Comparison of ENCODE assay signal across 1 cellular context in genomic region chr17:1684307-1685189, GRCh38.
TF ChIP-seq lines count a peak whose summit lies in the region.

PRPF8 (minus strand) TSS chr17:1684867; CDS start chr17:1684571, 296 bp downstream.

TF ChIP-seq in HepG2, 621 proteins besides CTCF, POLR2A, EP300 and RAD21 (continued from another document and continues in another):
- TF ChIP-seq ZBTB40 (IDR thresholded peaks at IDR 0.05) (no peak), ZBTB40 (CRISPR knock-in tag; IDR thresholded peaks at IDR 0.05) (no peak; the same call in 1 of the 2 replicates), EED (CRISPR knock-in tag; IDR thresholded peaks at IDR 0.05) (no peak), CCDC6 (CRISPR knock-in tag; IDR thresholded peaks at IDR 0.05) (peak; percentile 68; the same call in 1 of the 2 replicates), FOXJ3 (CRISPR knock-in tag; IDR thresholded peaks at IDR 0.05; ENCODE audit: borderline replicate concordance) (no peak), TOPORS (CRISPR knock-in tag; IDR thresholded peaks at IDR 0.05) (no peak), ZNF343 (CRISPR knock-in tag; IDR thresholded peaks at IDR 0.05) (no peak), ZNF337 (CRISPR knock-in tag; IDR thresholded peaks at IDR 0.05; ENCODE audit: borderline replicate concordance, low read depth) (0 out of 2 replicates have a peak, but pooled peaks have one; percentile 48), SSRP1 (CRISPR knock-in tag; IDR thresholded peaks at IDR 0.05) (no peak), ZFAT (CRISPR knock-in tag; conservative IDR thresholded peaks at IDR 0.05) (no peak), ZNF777 (CRISPR knock-in tag; IDR thresholded peaks at IDR 0.05) (0 out of 2 replicates have a peak, but pooled peaks have one; percentile 27), CHCHD3 (CRISPR knock-in tag; IDR thresholded peaks at IDR 0.05) (no peak), ZNF816 (CRISPR knock-in tag; IDR thresholded peaks at IDR 0.05; ENCODE audit: borderline replicate concordance) (no peak), HDAC6 (IDR thresholded peaks at IDR 0.05; ENCODE audit: low read depth, low read length) (no peak), HDAC1 (CRISPR knock-in tag; IDR thresholded peaks at IDR 0.05) (peak; percentile 90), SIX4 (CRISPR knock-in tag; IDR thresholded peaks at IDR 0.05) (no peak), NCOA1 (CRISPR knock-in tag; IDR thresholded peaks at IDR 0.05) (peak; percentile 72; the same call in 1 of the 2 replicates), FOXP1 (IDR thresholded peaks at IDR 0.05) (no peak), FOXP1 (CRISPR knock-in tag; IDR thresholded peaks at IDR 0.05) (no peak), SIN3B (IDR thresholded peaks at IDR 0.05; ENCODE audit: low read length) (no peak), PAXIP1 (CRISPR knock-in tag; conservative IDR thresholded peaks at IDR 0.05) (peak; percentile 28; the same call in 1 of the 2 replicates), ZBTB21 (CRISPR knock-in tag; IDR thresholded peaks at IDR 0.05) (no peak), ZNF382 (CRISPR knock-in tag; IDR thresholded peaks at IDR 0.05; ENCODE audit: borderline replicate concordance) (no peak), THAP9 (CRISPR knock-in tag; IDR thresholded peaks at IDR 0.05; ENCODE audit: borderline replicate concordance) (peak; percentile 86; the same call in 1 of the 2 replicates), ETV6 (CRISPR knock-in tag; conservative IDR thresholded peaks at IDR 0.05) (no peak), ZNF747 (CRISPR knock-in tag; IDR thresholded peaks at IDR 0.05; ENCODE audit: borderline replicate concordance) (no peak), ZKSCAN1 (IDR thresholded peaks at IDR 0.05; ENCODE audit: low read length) (no peak), AKNA (CRISPR knock-in tag; IDR thresholded peaks at IDR 0.05; ENCODE audit: borderline replicate concordance) (no peak), EEA1 (CRISPR knock-in tag; IDR thresholded peaks at IDR 0.05; ENCODE audit: borderline replicate concordance) (peak; percentile 72; the same call in 1 of the 2 replicates), RBFOX2 (IDR thresholded peaks at IDR 0.05; ENCODE audit: low read depth, low read length) (peak; percentile 98), NKX3-1 (CRISPR knock-in tag; IDR thresholded peaks at IDR 0.05) (no peak; the same call in 1 of the 2 replicates), CENPX (CRISPR knock-in tag; IDR thresholded peaks at IDR 0.05) (no peak), SAP130 (CRISPR knock-in tag; IDR thresholded peaks at IDR 0.05; ENCODE audit: low read depth) (peak; percentile 88), MLLT10 (CRISPR knock-in tag; IDR thresholded peaks at IDR 0.05) (no peak), XRCC5 (optimal IDR thresholded peaks at IDR 0.05; ENCODE audit: low read length) (peak; percentile 61), RXRA (CRISPR knock-in tag; IDR thresholded peaks at IDR 0.05) (peak; percentile 72; the same call in 1 of the 2 replicates), ZMYM2 (CRISPR knock-in tag; IDR thresholded peaks at IDR 0.05) (no peak), FOSL1 (CRISPR knock-in tag; IDR thresholded peaks at IDR 0.05; ENCODE audit: borderline replicate concordance) (no peak), ZNF512B (CRISPR knock-in tag; IDR thresholded peaks at IDR 0.05; ENCODE audit: borderline replicate concordance) (no peak), MYC (CRISPR knock-in tag; IDR thresholded peaks at IDR 0.05; ENCODE audit: borderline replicate concordance) (peak; percentile 92)
